ENCODE assay signal across 18 cellular contexts in the genomic region with DNA sequence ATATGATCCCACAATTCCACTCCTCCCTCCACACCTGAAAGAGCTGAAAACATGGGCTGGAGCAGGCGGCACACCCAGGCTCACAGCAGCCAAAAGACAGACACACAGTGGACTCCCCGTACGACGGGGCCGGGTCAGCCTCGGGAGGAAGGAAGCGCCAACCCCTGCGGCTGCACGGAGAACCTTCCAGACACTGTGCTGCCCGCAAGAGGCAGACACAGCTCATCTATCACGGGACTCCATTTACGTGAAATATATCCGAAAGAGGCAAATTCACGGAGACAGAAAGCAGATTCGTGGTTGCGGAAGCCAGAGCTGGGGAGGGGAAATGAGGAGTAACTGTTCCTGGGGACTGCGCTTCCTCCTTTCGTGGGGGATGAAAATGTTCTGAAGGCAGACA.
"Had no signal": no experiment of that assay in that cellular context is flagged by ENCODE, and none has a peak within 500 bp of the region (broad histone marks: within the 10 kb centered on the region; RNA-seq: fewer than 3 reads in every experiment).

No MANE protein-coding gene starts in this region.

- H3K27me3 ChIP-seq: ascending aorta had no signal

- H3K27me3 Mint-ChIP-seq: activated T-helper 17 cell treated with anti-CD3 and anti-CD28 coated beads, Interleukin-2, amount 50 U/mL, for 72 hours; central memory CD8-positive, alpha-beta T cell; stimulated activated naive CD8-positive, alpha-beta T cell treated with anti-CD3 and anti-CD28 coated beads, Interleukin-15, Interleukin-2, amounts not matched to agents 100 ng/mL and 50 ng/mL, for 24 hours had no signal

- DNase-seq: activated CD4-positive, alpha-beta T cell treated with anti-CD3 and anti-CD28 coated beads for 1 hour; activated naive CD4-positive, alpha-beta T cell treated with anti-CD3 and anti-CD28 coated beads for 36 hours; activated T-cell treated with anti-CD3 and anti-CD28 coated beads, Interleukin-2, amount 50 U/mL, for 1 hour; effector CD4-positive, alpha-beta T cell; heart right ventricle; kidney glomerular epithelial cell; nucleus accumbens; retina; stimulated activated CD4-positive, alpha-beta T cell treated with anti-CD3 and anti-CD28 coated beads, Interleukin-12 subunit alpha, Interleukin-12 subunit beta, amount 100 ng/mL, for 4 hours; stimulated activated CD4-positive, alpha-beta T cell treated with anti-CD3 and anti-CD28 coated beads, Interleukin-1b, Interleukin-23, amount 100 ng/mL, for 48 hours; T1000 had no signal

- ATAC-seq: activated T-helper 17 cell treated with anti-CD3 and anti-CD28 coated beads, Interleukin-2, amount 50 U/mL, for 72 hours; heart right ventricle had no signal

- H3K4me1 Mint-ChIP-seq: activated T-helper 17 cell treated with anti-CD3 and anti-CD28 coated beads, Interleukin-2, amount 50 U/mL, for 72 hours had no signal

- H3K9me3 ChIP-seq: ascending aorta, esophagus muscularis mucosa, heart right ventricle, tibial nerve had no signal

- H3K4me1 ChIP-seq: ascending aorta had no signal

- H3K27ac ChIP-seq: ascending aorta, esophagus muscularis mucosa, heart right ventricle, tibial nerve had no signal

- H3K9me3 Mint-ChIP-seq: activated naive CD4-positive, alpha-beta T cell treated with anti-CD3 and anti-CD28 coated beads for 36 hours; activated T-helper 17 cell treated with anti-CD3 and anti-CD28 coated beads, Interleukin-2, amount 50 U/mL, for 72 hours; central memory CD8-positive, alpha-beta T cell; stimulated activated naive CD8-positive, alpha-beta T cell treated with anti-CD3 and anti-CD28 coated beads, Interleukin-15, Interleukin-2, amounts not matched to agents 100 ng/mL and 50 ng/mL, for 24 hours had no signal

- H3K27ac Mint-ChIP-seq: activated naive CD4-positive, alpha-beta T cell treated with anti-CD3 and anti-CD28 coated beads for 36 hours; activated T-helper 17 cell treated with anti-CD3 and anti-CD28 coated beads, Interleukin-2, amount 50 U/mL, for 72 hours; stimulated activated naive CD8-positive, alpha-beta T cell treated with anti-CD3 and anti-CD28 coated beads, Interleukin-15, Interleukin-2, amounts not matched to agents 100 ng/mL and 50 ng/mL, for 24 hours had no signal

- H3K4me3 Mint-ChIP-seq: activated naive CD4-positive, alpha-beta T cell treated with anti-CD3 and anti-CD28 coated beads for 36 hours; activated T-helper 17 cell treated with anti-CD3 and anti-CD28 coated beads, Interleukin-2, amount 50 U/mL, for 72 hours; central memory CD8-positive, alpha-beta T cell; nephron; stimulated activated naive CD8-positive, alpha-beta T cell treated with anti-CD3 and anti-CD28 coated beads, Interleukin-15, Interleukin-2, amounts not matched to agents 100 ng/mL and 50 ng/mL, for 24 hours had no signal

- H3K4me3 ChIP-seq: ascending aorta, esophagus muscularis mucosa, heart right ventricle, tibial nerve had no signal

- H3K36me3 ChIP-seq: ascending aorta, esophagus muscularis mucosa, heart right ventricle, tibial nerve had no signal
